Comparison of ENCODE assay signal across 1 cellular context in genomic region chr11:85666687-85667086, GRCh38.
TF ChIP-seq lines count a peak whose summit lies in the region.

No MANE protein-coding gene starts in this region.

TF ChIP-seq in GM12878, 131 proteins besides CTCF, POLR2A, EP300 and RAD21:
- TF ChIP-seq CHD4 (IDR thresholded peaks at IDR 0.05): no peak
- no peak for TF ChIP-seq USF2 (IDR thresholded peaks at IDR 0.05; ENCODE audit: borderline replicate concordance, low read depth, low read length)
- no peak for TF ChIP-seq NRF1 (conservative IDR thresholded peaks at IDR 0.05; ENCODE audit: low read depth, low read length)
TF ChIP-seq in GM12878: peak in this region for 0.
